ENCODE assay signal across 8 cellular contexts in genomic region chr11:441418-442274, GRCh38. TPM values are rescaled to one million over a fixed set of nuclear protein-coding genes. Genes with fewer than 3 reads are reported as not detected.
DNase-seq lines count a peak whose midpoint lies in the region; ATAC-seq and TF ChIP-seq lines count a peak whose summit lies in the region.

ANO9 (minus strand) TSS chr11:442011; CDS start chr11:441926, 85 bp downstream.

- ATAC-seq in HG02678 (IDR thresholded peaks at IDR 0.05; ENCODE audit: unreplicated experiment): peak; percentile 71
- ATAC-seq in HG03280 (IDR thresholded peaks at IDR 0.05; ENCODE audit: unreplicated experiment): no peak

- H3K4me1 ChIP-seq in PC-9 (replicated peaks; ENCODE audit: insufficient read depth): no peaks in the 10 kb centered on the region
- no peaks in the 10 kb centered on the region for H3K4me1 ChIP-seq in uterus

- POLR2A ChIA-PET in GM10248 (lab: Yijun Ruan, JAX) (no interaction called here), PC-9 (lab: Charles Lee; ENCODE audit: unreplicated experiment) (interaction anchor here (0.6 to 0.7 kb wide), 2 partner anchors 71 to 174 kb away, joined by 3 to 4 read pairs; no protein-coding TSS in a partner anchor)

- peaks cover 3% of the 10 kb centered on the region for H3K36me3 Mint-ChIP-seq in activated naive CD4-positive, alpha-beta T cell treated with anti-CD3 and anti-CD28 coated beads, Interleukin-2, amount 10 ng/mL, durations not matched to agents 7 days and 5 days

- peaks cover 41% of the 10 kb centered on the region for H3K4me1 Mint-ChIP-seq in activated naive CD4-positive, alpha-beta T cell treated with anti-CD3 and anti-CD28 coated beads, Interleukin-2, amount 10 ng/mL, durations not matched to agents 7 days and 5 days

- H3K4me3 ChIP-seq in PC-9 (peak within 1 kb of the TSS; percentile 56; the same call in 1 of the 2 replicates), uterus (no peak within 1 kb of the TSS)

- H3K36me3 ChIP-seq in PC-9 (ENCODE audit: low read depth) (no peaks in the 10 kb centered on the region), uterus (no peaks in the 10 kb centered on the region)

- H3K9me3 ChIP-seq in PC-9 (ENCODE audit: insufficient read depth, low read depth) (no peaks in the 10 kb centered on the region), uterus (no peaks in the 10 kb centered on the region)

- H3K9me2 ChIP-seq in PC-9 (ENCODE audit: insufficient read depth): no peaks in the 10 kb centered on the region

- H3K27ac Mint-ChIP-seq in activated naive CD4-positive, alpha-beta T cell treated with anti-CD3 and anti-CD28 coated beads, Interleukin-2, amount 10 ng/mL, durations not matched to agents 7 days and 5 days: peak within 1 kb of the TSS; percentile 64

- TF ChIP-seq POLR2A in uterus (IDR thresholded peaks at IDR 0.05): no peak

- no peaks in the 10 kb centered on the region for H3K27me3 ChIP-seq in PC-9 (ENCODE audit: insufficient read depth, low read depth)
- peaks cover 0 to 13% of the 10 kb centered on the region in 2 donors for H3K27me3 ChIP-seq in uterus

- peak within 1 kb of the TSS; percentile 74 for H3K4me3 Mint-ChIP-seq in activated naive CD4-positive, alpha-beta T cell treated with anti-CD3 and anti-CD28 coated beads, Interleukin-2, amount 10 ng/mL, durations not matched to agents 7 days and 5 days

- peak; percentile 90 for DNase-seq in GM10248 (ENCODE audit: extremely low spot score)
- DNase-seq in PC-9: peak; percentile 51 to 59
- DNase-seq in activated naive CD4-positive, alpha-beta T cell treated with anti-CD3 and anti-CD28 coated beads, Interleukin-2, amount 10 ng/mL, durations not matched to agents 7 days and 5 days: peak; percentile 85
- DNase-seq in mucosa of gallbladder (ENCODE audit: low spot score): peak; percentile 44
- DNase-seq in ureter (ENCODE audit: low spot score): peak; percentile 75
- DNase-seq in uterus: no peak

- TF ChIP-seq CTCF in GM10248 (IDR thresholded peaks at IDR 0.05; ENCODE audit: control extremely low read depth, extremely low read depth, low read depth, missing control alignments): no peak
- TF ChIP-seq CTCF in PC-9 (conservative IDR thresholded peaks at IDR 0.05): no peak
- no peak for TF ChIP-seq CTCF in uterus (IDR thresholded peaks at IDR 0.05)

- intact Hi-C loops in PC-9 (cut with micrococcal nuclease; ENCODE audit: unreplicated experiment) (no loop called here), uterus (cut with DNase I; ENCODE audit: low total_unique reads) (no loop called here)

- no peaks in the 10 kb centered on the region for H3K9me3 Mint-ChIP-seq in activated naive CD4-positive, alpha-beta T cell treated with anti-CD3 and anti-CD28 coated beads, Interleukin-2, amount 10 ng/mL, durations not matched to agents 7 days and 5 days

- 0 out of 2 replicates have a peak within 1 kb of the TSS, but pooled peaks have one; percentile 64 for H2AFZ ChIP-seq in PC-9

- no peaks in the 10 kb centered on the region for H4K20me1 ChIP-seq in PC-9 (ENCODE audit: insufficient read depth)

- CTCF ChIA-PET in GM10248 (lab: Yijun Ruan, JAX) (interaction anchor here (1.5 to 2.5 kb wide), 2 partner anchors 45 to 77 kb away, joined by 3 to 11 read pairs; no protein-coding TSS in a partner anchor), PC-9 (lab: Charles Lee) (no interaction called here)
- CTCF ChIA-PET in activated naive CD4-positive, alpha-beta T cell treated with anti-CD3 and anti-CD28 coated beads, Interleukin-2, amount 10 ng/mL, durations not matched to agents 7 days and 5 days (lab: Charles Lee): interaction anchor here (1.0 kb wide), 1 partner anchor 25 kb away, joined by 5 read pairs; no protein-coding TSS in a partner anchor

- H3K79me2 ChIP-seq in PC-9 (ENCODE audit: low read depth): no peaks in the 10 kb centered on the region

- H3K4me2 ChIP-seq in PC-9: peak within 1 kb of the TSS; percentile 73

- no peak within 1 kb of the TSS for H3K27ac ChIP-seq in PC-9
- H3K27ac ChIP-seq in uterus: no peak within 1 kb of the TSS

- BruUV-seq in PC-9 (replicated peaks; lab: Mats Ljungman, UMichigan): no TSS peak

- H3K27me3 Mint-ChIP-seq in activated naive CD4-positive, alpha-beta T cell treated with anti-CD3 and anti-CD28 coated beads, Interleukin-2, amount 10 ng/mL, durations not matched to agents 7 days and 5 days: peaks cover 33% of the 10 kb centered on the region

- no peaks in the 10 kb centered on the region; the same call in 1 of the 2 replicates for H3F3A ChIP-seq in PC-9 (ENCODE audit: insufficient read depth, low read depth)

RNA-seq across cellular contexts. Expression of gene ANO9, which starts in this region (rescaled TPM):
- total RNA-seq in PC-9 (2021) (18.1 and 27.6 TPM in 2 replicates), mucosa of gallbladder (49.3 TPM), ureter (17.9 TPM), uterus (1 to 10 TPM in 2 of 4 donors, under 1 TPM in 2; 0.59 to 8.2 (median 1.1) TPM)

Comparison
In these comparisons a context has a peak if more than half of its experiments do, and no peak if none do; other contexts are left out.
1. DNase-seq: peak in GM10248 (single experiment), PC-9 (2 of 2), activated naive CD4-positive, alpha-beta T cell treated with anti-CD3 and anti-CD28 coated beads, Interleukin-2, amount 10 ng/mL, durations not matched to agents 7 days and 5 days (single experiment), mucosa of gallbladder (single experiment) and ureter (single experiment); none in uterus (0 of 2).